8 cellular contexts compared by ENCODE assay signal in genomic region chr16:12036985-12037425, GRCh38.
DNase-seq lines count a peak whose midpoint lies in the region; FAIRE-seq and TF ChIP-seq lines count a peak whose summit lies in the region.
"Not testable (repeated sequence)": the region's sequence is repeated elsewhere in the genome, so short reads cannot be mapped to it uniquely, and the experiment has no call there.

No MANE protein-coding gene starts in this region.

- CTCF ChIA-PET in BJ (lab: Yijun Ruan, JAX) = interaction anchor here (1.1 kb wide), 1 partner anchor 25 kb away, joined by 4 read pairs; no protein-coding TSS in a partner anchor

- DNase-seq in BJ (ENCODE audit: low read depth) = peak; percentile 49
- peak; percentile 85 for DNase-seq in H4 (ENCODE audit: low spot score)
- peak; percentile 70 for DNase-seq in MV-4-11 (lab: John Stamatoyannopoulos, UW)
- DNase-seq in OCI-M1 (lab: John Stamatoyannopoulos, UW) = peak; percentile 93
- DNase-seq in astrocyte of the cerebellum (ENCODE audit: low read depth) = peak; percentile 64
- peak; percentile 90 for DNase-seq in fibroblast of mammary gland (ENCODE audit: low read depth)
- DNase-seq in left kidney (ENCODE audit: low read depth, low spot score) = peak; percentile 63
- peak; percentile 32 for DNase-seq in small intestine

- H3K27me3 ChIP-seq in BJ (ENCODE audit: control insufficient read depth, insufficient read depth, low read length); small intestine (ENCODE audit: control insufficient read depth in 2 of 2, insufficient read depth in 2 of 2, low read length in 2 of 2): not testable (repeated sequence)

- in situ Hi-C loops in astrocyte of the cerebellum (cut with HindIII; ENCODE audit: low sequenced_read_pairs) = not testable (repeated sequence)

- POLR2A ChIA-PET in BJ (lab: Charles Lee) = interaction anchor here (0.5 kb wide), 1 partner anchor 26 kb away, joined by 4 read pairs; no protein-coding TSS in a partner anchor

- TF ChIP-seq CTCF in BJ (IDR thresholded peaks at IDR 0.05; ENCODE audit: insufficient read depth, low read depth, low read length); astrocyte of the cerebellum (IDR thresholded peaks at IDR 0.05; ENCODE audit: low read depth, low read length, missing control alignments); fibroblast of mammary gland (conservative IDR thresholded peaks at IDR 0.05; ENCODE audit: control insufficient read depth, insufficient read depth, low read depth, low read length): not testable (repeated sequence)

- H3K4me1 ChIP-seq in small intestine (ENCODE audit: control insufficient read depth in 2 of 2, insufficient read depth in 1 of 2, low read depth in 1 of 2, low read length in 1 of 2) = not testable (repeated sequence)

- 75 to 82% (median 79%) methylated on average over 11 of the region's 11 CpGs for WGBS in small intestine, 3 donors

- not testable (repeated sequence) for FAIRE-seq in small intestine (lab: Jason Lieb, UNC)

- not testable (repeated sequence) for H3K4me3 ChIP-seq in BJ (ENCODE audit: low read depth, low read length); astrocyte of the cerebellum (ENCODE audit: low read depth, low read length); fibroblast of mammary gland (ENCODE audit: control insufficient read depth, low read depth, low read length); small intestine (ENCODE audit: low read depth in 1 of 2, low read length in 2 of 2)

- not testable (repeated sequence) for H3K9me3 ChIP-seq in small intestine (ENCODE audit: control insufficient read depth, low read depth)

- H3K27ac ChIP-seq in small intestine (ENCODE audit: low read depth in 1 of 2, low read length in 1 of 2) = not testable (repeated sequence)

- H3K36me3 ChIP-seq in BJ (ENCODE audit: control insufficient read depth, insufficient read depth, low read length); small intestine (ENCODE audit: control insufficient read depth in 2 of 2, insufficient read depth in 2 of 2, low read length in 2 of 2): not testable (repeated sequence)

Comparison
In these comparisons a context has a peak if more than half of its experiments do, and no peak if none do; other contexts are left out.
1. DNase-seq: peak in every context shown above with its lines; median percentile 93 in OCI-M1; 90 in fibroblast of mammary gland; 85 in H4; 70 in MV-4-11; 64 in astrocyte of the cerebellum; 63 in left kidney; 49 in BJ; 32 in small intestine.